In the genomic region with DNA sequence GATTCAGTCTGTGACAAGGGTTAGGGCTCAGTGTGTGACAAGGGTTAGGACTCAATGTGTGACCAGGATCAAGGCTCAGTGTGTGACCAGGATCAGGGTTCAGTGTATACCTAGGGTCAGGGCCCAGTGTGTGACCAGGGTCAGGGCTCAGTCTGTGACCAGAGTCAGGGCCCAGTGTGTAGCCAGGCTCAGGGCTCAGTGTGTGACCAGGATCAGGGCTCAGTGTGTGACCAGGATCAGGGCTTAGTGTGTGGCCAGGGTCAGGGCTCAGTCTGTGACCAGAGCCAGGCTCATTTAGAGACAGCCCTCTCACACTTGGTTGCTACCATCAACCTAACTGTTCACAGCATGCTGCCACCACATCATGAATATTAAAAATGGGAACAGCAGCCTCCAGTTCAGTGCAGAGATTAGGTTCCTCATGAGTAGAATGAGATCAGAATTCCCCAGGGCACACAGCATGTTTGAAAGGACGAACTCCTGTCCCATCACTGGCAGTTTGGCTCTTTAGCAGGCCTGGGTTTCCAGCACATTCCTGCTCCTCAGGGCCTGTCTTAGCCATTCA, we compare ENCODE assay signal across 9 cellular contexts. TPM values are rescaled to one million over a fixed set of nuclear protein-coding genes. Genes with fewer than 3 reads are reported as not detected.
DNase-seq lines count a peak whose midpoint lies in the region; ATAC-seq and TF ChIP-seq lines count a peak whose summit lies in the region.
"Had no signal": no experiment of that assay in that cellular context is flagged by ENCODE, and none has a peak within 500 bp of the region (broad histone marks: within the 10 kb centered on the region; RNA-seq: fewer than 3 reads in every experiment).

No MANE protein-coding gene starts in this region.

- H4K20me1 ChIP-seq in osteoblast (ENCODE audit: insufficient read depth, low read length), result peaks cover 8% of the 10 kb centered on the region

- POLR2A ChIA-PET in AG04450 (lab: Yijun Ruan, JAX), result interaction anchor here (0.6 to 1.2 kb wide), 6 partner anchors 18 to 28 kb away, joined by 3 to 8 read pairs (median 4); partner anchors contain the start of gene LOXL1
- POLR2A ChIA-PET in CD8-positive, alpha-beta T cell (lab: Charles Lee), result interaction anchor here (1.1 to 1.4 kb wide), 3 partner anchors 12 to 24 kb away, joined by 3 to 6 read pairs (median 3); no protein-coding TSS in a partner anchor

- no peak overlapping the region for H3K4me2 ChIP-seq in osteoblast (ENCODE audit: insufficient read depth, low read length)

- H3K9me3 ChIP-seq in AG04450 (ENCODE audit: control insufficient read depth, insufficient read depth, low read length) (no peaks in the 10 kb centered on the region), osteoblast (ENCODE audit: low read depth, low read length) (no peaks in the 10 kb centered on the region)
- no peaks in the 10 kb centered on the region for H3K9me3 ChIP-seq in CD8-positive, alpha-beta T cell (ENCODE audit: low read length)
- H3K9me3 ChIP-seq: Caco-2 had no signal

- H3K4me3 ChIP-seq in AG04450 (ENCODE audit: low read depth, low read length) (no peak overlapping the region), osteoblast (ENCODE audit: insufficient read depth, low read length) (no peak overlapping the region)
- H3K4me3 ChIP-seq in CD8-positive, alpha-beta T cell (ENCODE audit: low read depth, low read length), result no peak overlapping the region

- ATAC-seq in GM18870 (IDR thresholded peaks at IDR 0.05; ENCODE audit: unreplicated experiment) (no peak), foreskin keratinocyte (no peak), GM21723 (IDR thresholded peaks at IDR 0.05; ENCODE audit: unreplicated experiment) (no peak)
- no peak for ATAC-seq in CD8-positive, alpha-beta T cell

- H3K4me1 ChIP-seq in osteoblast (ENCODE audit: insufficient read depth, low read length) (peaks cover 23% of the 10 kb centered on the region), foreskin keratinocyte (no peaks in the 10 kb centered on the region)
- H3K4me1 ChIP-seq in CD8-positive, alpha-beta T cell (ENCODE audit: insufficient read depth, low read length), result peaks cover 3% of the 10 kb centered on the region
- H3K4me1 ChIP-seq: Caco-2 had no signal

- H3K27me3 ChIP-seq in AG04450 (ENCODE audit: control insufficient read depth, insufficient read depth, low read length), result no peaks in the 10 kb centered on the region
- no peaks in the 10 kb centered on the region for H3K27me3 ChIP-seq in osteoblast (ENCODE audit: insufficient read depth, low read length)
- H3K27me3 ChIP-seq in foreskin keratinocyte, result no peaks in the 10 kb centered on the region
- no peaks in the 10 kb centered on the region for H3K27me3 ChIP-seq in CD8-positive, alpha-beta T cell (ENCODE audit: insufficient read depth, low read length)

- DNase-seq in AG04450 (ENCODE audit: low read depth, low spot score) (no peak), NCI-H524 (lab: John Stamatoyannopoulos, UW) (peak; percentile 90 to 92), endothelial cell (ENCODE audit: low spot score) (no peak), osteoblast (ENCODE audit: insufficient read length, low spot score, missing footprints) (peak; percentile 64), foreskin keratinocyte (no peak)
- DNase-seq in CD8-positive, alpha-beta T cell, result no peak

- H3K27ac Mint-ChIP-seq in endothelial cell (ENCODE audit: unreplicated experiment), result peak overlapping the region; percentile 67
- no peak overlapping the region for H3K27ac Mint-ChIP-seq in CD8-positive, alpha-beta T cell

- no peak for TF ChIP-seq CTCF in AG04450 (IDR thresholded peaks at IDR 0.05; ENCODE audit: low read depth, low read length)
- no peak for TF ChIP-seq CTCF in endothelial cell (IDR thresholded peaks at IDR 0.05; ENCODE audit: unreplicated experiment)
- TF ChIP-seq CTCF in osteoblast (IDR thresholded peaks at IDR 0.05; ENCODE audit: extremely low read depth, low read depth, low read length), result no peak
- TF ChIP-seq CTCF in foreskin keratinocyte (conservative IDR thresholded peaks at IDR 0.05), result no peak
- no peak for TF ChIP-seq CTCF in CD8-positive, alpha-beta T cell (IDR thresholded peaks at IDR 0.05)

- H3K36me3 ChIP-seq in osteoblast (ENCODE audit: insufficient read depth, low read length), result peaks cover 64% of the 10 kb centered on the region
- no peaks in the 10 kb centered on the region for H3K36me3 ChIP-seq in CD8-positive, alpha-beta T cell (ENCODE audit: insufficient read depth, low read length)

- H3K27me3 Mint-ChIP-seq in endothelial cell (ENCODE audit: unreplicated experiment), result peaks cover 11% of the 10 kb centered on the region
- H3K27me3 Mint-ChIP-seq in CD8-positive, alpha-beta T cell (ENCODE audit: low read depth), result no peaks in the 10 kb centered on the region

- H3K9me3 Mint-ChIP-seq in endothelial cell (ENCODE audit: unreplicated experiment), result no peaks in the 10 kb centered on the region
- H3K9me3 Mint-ChIP-seq in CD8-positive, alpha-beta T cell, result no peaks in the 10 kb centered on the region

- H3K27ac ChIP-seq in AG04450 (ENCODE audit: low read depth, low read length), result peak overlapping the region; percentile 22
- peak overlapping the region; percentile 63 for H3K27ac ChIP-seq in osteoblast (ENCODE audit: low read depth, low read length)
- no peak overlapping the region for H3K27ac ChIP-seq in foreskin keratinocyte
- no peak overlapping the region for H3K27ac ChIP-seq in CD8-positive, alpha-beta T cell (ENCODE audit: low read depth, low read length)

- H3K36me3 Mint-ChIP-seq in endothelial cell (ENCODE audit: low read depth, unreplicated experiment), result peaks cover 34% of the 10 kb centered on the region
- H3K36me3 Mint-ChIP-seq in CD8-positive, alpha-beta T cell, result no peaks in the 10 kb centered on the region

- intact Hi-C loops in CD8-positive, alpha-beta T cell (cut with DNase I, micrococcal nuclease), result loop anchor here (1.0 to 5.0 kb wide), 4 partner anchors 14 to 372 kb away; no protein-coding TSS in a partner anchor

- H3K79me2 ChIP-seq in osteoblast (ENCODE audit: insufficient read depth, low read length), result peaks cover 8% of the 10 kb centered on the region

- peaks cover 20% of the 10 kb centered on the region for H3K4me1 Mint-ChIP-seq in endothelial cell (ENCODE audit: unreplicated experiment)
- H3K4me1 Mint-ChIP-seq in CD8-positive, alpha-beta T cell (ENCODE audit: low read depth), result peaks cover 4% of the 10 kb centered on the region

- no peak overlapping the region for H3K4me3 Mint-ChIP-seq in endothelial cell (ENCODE audit: unreplicated experiment)
- H3K4me3 Mint-ChIP-seq in CD8-positive, alpha-beta T cell, result no peak overlapping the region

- H2AFZ ChIP-seq in osteoblast (ENCODE audit: low read length), result no peak overlapping the region

- CTCF ChIA-PET in AG04450 (lab: Charles Lee), result interaction anchor here (0.6 to 3.7 kb wide), 24 partner anchors 9 to 371 kb away, joined by 3 to 38 read pairs (median 5); partner anchors contain the start of genes LOXL1 and TBC1D21
- CTCF ChIA-PET in CD8-positive, alpha-beta T cell (lab: Charles Lee), result interaction anchor here (1.1 to 20.4 kb wide), 15 partner anchors 7 to 103 kb away, joined by 3 to 328 read pairs (median 7); partner anchors contain the start of gene PML

RNA-seq across cellular contexts. Expression of gene LOXL1, which starts 24.3 kb away (rescaled TPM):
- polyA plus RNA-seq in AG04450 (2011; rRNA removed), result 114 and 206 TPM in 2 replicates
- polyA minus RNA-seq in AG04450 (2011; rRNA and poly(A)+ RNA removed), result 260 and 359 TPM in 2 replicates
- total RNA-seq in endothelial cell (ENCODE audit: unreplicated experiment), result 156 TPM
- 246 and 264 TPM in 2 replicates for total RNA-seq in osteoblast
- 8.1 and 13.3 TPM in 2 replicates for total RNA-seq in foreskin keratinocyte
- polyA plus RNA-seq in foreskin keratinocyte, result 9.7 and 14.9 TPM in 2 replicates
- total RNA-seq in CD8-positive, alpha-beta T cell, result 1 to 10 TPM; 1.1 to 2.2 TPM

RNA-seq across cellular contexts. Expression of gene STOML1, which starts 41.5 kb away (rescaled TPM):
- polyA plus RNA-seq in AG04450 (2011; rRNA removed), result 7.3 and 10.0 TPM in 2 replicates
- polyA minus RNA-seq in AG04450 (2011; rRNA and poly(A)+ RNA removed), result 5.0 and 6.3 TPM in 2 replicates
- 14.3 TPM for total RNA-seq in endothelial cell (ENCODE audit: unreplicated experiment)
- 14.1 and 15.0 TPM in 2 replicates for total RNA-seq in osteoblast
- total RNA-seq in foreskin keratinocyte, result 15.7 and 18.3 TPM in 2 replicates
- polyA plus RNA-seq in foreskin keratinocyte, result 17.4 and 19.2 TPM in 2 replicates
- 1 to 10 TPM; 2.5 to 4.8 TPM for total RNA-seq in CD8-positive, alpha-beta T cell

RNA-seq across cellular contexts. Expression of gene PML, which starts 44.0 kb away (rescaled TPM):
- polyA plus RNA-seq in AG04450 (2011; rRNA removed) (7.6 and 12.5 TPM in 2 replicates), foreskin keratinocyte (88.0 and 91.4 TPM in 2 replicates)
- polyA minus RNA-seq in AG04450 (2011; rRNA and poly(A)+ RNA removed), result 22.0 and 22.5 TPM in 2 replicates
- total RNA-seq in endothelial cell (ENCODE audit: unreplicated experiment) (161 TPM), osteoblast (46.7 and 50.7 TPM in 2 replicates), foreskin keratinocyte (81.5 and 92.6 TPM in 2 replicates)
- 10 to 100 TPM; 29.2 to 29.6 TPM for total RNA-seq in CD8-positive, alpha-beta T cell

Comparison
In these comparisons a context has a peak if more than half of its experiments do, and no peak if none do; other contexts are left out.
1. DNase-seq: peak in NCI-H524 (2 of 2) and osteoblast (single experiment); none in AG04450 (single experiment), endothelial cell (single experiment), foreskin keratinocyte (0 of 2) and CD8-positive, alpha-beta T cell (0 of 7).
2. H3K27ac ChIP-seq: peak in AG04450 (single experiment) and osteoblast (single experiment); none in foreskin keratinocyte (single experiment) and CD8-positive, alpha-beta T cell (single experiment).
3. RNA of gene LOXL1, which starts 24.3 kb away (total RNA-seq): 246 to 264 TPM in osteoblast and 156 TPM in endothelial cell (single experiment); 8.1 to 13.3 TPM in foreskin keratinocyte and 1.1 to 2.2 TPM in CD8-positive, alpha-beta T cell; every median in the first group is over 10 times any median in the second.